In genomic region chr6:25490018-25490865, GRCh38 we compare ENCODE assay signal across 8 cellular contexts.
DNase-seq lines count a peak whose midpoint lies in the region; ATAC-seq, FAIRE-seq and TF ChIP-seq lines count a peak whose summit lies in the region.

No MANE protein-coding gene starts in this region.

- H3K4me1 ChIP-seq in colonic mucosa (peaks cover 3% of the 10 kb centered on the region), HepG2 (ENCODE audit: insufficient read depth, low read length) (no peaks in the 10 kb centered on the region)

- no peak for TF ChIP-seq POLR2A in HepG2 (IDR thresholded peaks at IDR 0.05; ENCODE audit: insufficient read depth in 1 of 2, low read depth in 2 of 2, low read length in 2 of 2)

- 55% methylated on average over 9 of the region's 9 CpGs for WGBS in HepG2 (ENCODE audit: low lambda C conversion rate)

- peak; percentile 47 for ATAC-seq in GM18870 (IDR thresholded peaks at IDR 0.05; ENCODE audit: unreplicated experiment)
- ATAC-seq in HG03439 (IDR thresholded peaks at IDR 0.05; ENCODE audit: unreplicated experiment) = peak; percentile 97
- ATAC-seq in HepG2 = peak; percentile 99

- no peaks in the 10 kb centered on the region for H4K20me1 ChIP-seq in HepG2 (ENCODE audit: insufficient read depth, low read length)

- H2AFZ ChIP-seq in HepG2 (ENCODE audit: low read length) = no peak overlapping the region

- H3K9me3 ChIP-seq in colonic mucosa = no peaks in the 10 kb centered on the region
- no peaks in the 10 kb centered on the region for H3K9me3 ChIP-seq in HepG2 (ENCODE audit: low read length)

- TF ChIP-seq EP300 in HepG2 (IDR thresholded peaks at IDR 0.05; ENCODE audit: low read depth in 2 of 2, low read length in 2 of 2) (no peak), HepG2 (CRISPR knock-in tag; IDR thresholded peaks at IDR 0.05; ENCODE audit: borderline replicate concordance) (no peak)

- intact Hi-C loops in colonic mucosa (cut with DNase I) (loop anchor here (5.0 to 10.0 kb wide), 2 partner anchors 115 to 223 kb away; no protein-coding TSS in a partner anchor), HepG2 (cut with micrococcal nuclease; ENCODE audit: unreplicated experiment) (loop anchor here (1.0 to 2.0 kb wide), 4 partner anchors 113 to 267 kb away; no protein-coding TSS in a partner anchor)

- H3K36me3 ChIP-seq in colonic mucosa (no peaks in the 10 kb centered on the region), HepG2 (replicated peaks in 1 of 2; ENCODE audit: control insufficient read depth in 1 of 2, insufficient read depth in 2 of 2, low read length in 2 of 2) (no peaks in the 10 kb centered on the region)

- CTCF ChIA-PET in HepG2 (lab: Yijun Ruan, JAX; ENCODE audit: low intra/inter-chr PET ratio, low total read pairs) = interaction anchor here (1.1 to 2.9 kb wide), 4 partner anchors 112 to 267 kb away, joined by 6 to 37 read pairs (median 18); partner anchors contain the start of gene CARMIL1

- in situ Hi-C loops in ACHN (cut with HindIII; ENCODE audit: low pct_ligation_motif_present, low pct_unique_long_range_greater_than_20kb, low sequenced_read_pairs) = no loop called here
- in situ Hi-C loops in HepG2 (cut with HindIII; ENCODE audit: extremely low pct_ligation_motif_present, low pct_unique_long_range_greater_than_20kb) = loop anchor here (5.0 kb wide), 1 partner anchor 218 kb away; no protein-coding TSS in a partner anchor

- POLR2A ChIA-PET in HepG2 (lab: Yijun Ruan, JAX) = no interaction called here

- no peaks in the 10 kb centered on the region for H3K79me2 ChIP-seq in HepG2 (ENCODE audit: insufficient read depth, low read length)

- peak; percentile 80 for TF ChIP-seq RAD21 in HepG2 (CRISPR knock-in tag; IDR thresholded peaks at IDR 0.05)

- no TSS peak for BruUV-seq in HepG2 (replicated peaks; lab: Mats Ljungman, UMichigan)

- H3K27me3 ChIP-seq in colonic mucosa (no peaks in the 10 kb centered on the region), HepG2 (ENCODE audit: control insufficient read depth in 1 of 2, insufficient read depth in 2 of 2, low read length in 2 of 2) (no peaks in the 10 kb centered on the region)

- no peak overlapping the region for H3K4me2 ChIP-seq in HepG2 (ENCODE audit: low read depth, low read length)

- peak; percentile 80 for DNase-seq in ACHN
- peak; percentile 91 for DNase-seq in NCI-H510A treated with DMSO at 0.1 percent for 48 hours (lab: John Stamatoyannopoulos, UW)
- peak; percentile 77 for DNase-seq in activated CD4-positive, alpha-beta T cell treated with anti-CD3 and anti-CD28 coated beads for 48 hours
- DNase-seq in colonic mucosa = peak; percentile 86
- peak; percentile 76 for DNase-seq in HepG2 (ENCODE audit: low spot score)
- peak; percentile 23 to 46 (median 37) for DNase-seq in stimulated activated CD4-positive, alpha-beta T cell treated with anti-CD3 and anti-CD28 coated beads, TNF-alpha, amount 100 ng/mL, for 4 hours (ENCODE audit: low read depth in 3 of 3)

- no peak overlapping the region for H3K4me3 ChIP-seq in colonic mucosa
- H3K4me3 ChIP-seq in HepG2 (replicated peaks in 1 of 3; ENCODE audit: insufficient read depth in 1 of 3, low read depth in 2 of 3, low read length in 3 of 3) = no peak overlapping the region

- H3K27ac ChIP-seq in colonic mucosa (no peak overlapping the region), HepG2 (ENCODE audit: extremely low read length, insufficient read depth, low read length) (no peak overlapping the region)

- H3K9ac ChIP-seq in colonic mucosa (ENCODE audit: low read depth in 2 of 2, low read length in 2 of 2) (peak overlapping the region in 1 of 2 donors; percentile 28), HepG2 (ENCODE audit: insufficient read depth, low read depth, low read length) (no peak overlapping the region)

- TF ChIP-seq CTCF in colonic mucosa (IDR thresholded peaks at IDR 0.05) (peak; percentile 81), HepG2 (CRISPR knock-in tag; IDR thresholded peaks at IDR 0.05) (peak; percentile 92)

- peak; percentile 97 for FAIRE-seq in HepG2 (lab: Jason Lieb, UNC)

TF ChIP-seq in HepG2, 621 proteins besides CTCF, POLR2A, EP300 and RAD21 (continues in another document):
- TF ChIP-seq ZNF574 (CRISPR knock-in tag; IDR thresholded peaks at IDR 0.05) (0 out of 2 replicates have a peak, but pooled peaks have one; percentile 23), ZNF136 (CRISPR knock-in tag; IDR thresholded peaks at IDR 0.05; ENCODE audit: low read depth) (0 out of 2 replicates have a peak, but pooled peaks have one; percentile 50), CHD2 (IDR thresholded peaks at IDR 0.05; ENCODE audit: low read depth, low read length) (peak; percentile 23; the same call in 1 of the 2 replicates), GATAD2A (CRISPR knock-in tag; IDR thresholded peaks at IDR 0.05) (0 out of 2 replicates have a peak, but pooled peaks have one; percentile 25), THAP11 (CRISPR knock-in tag; IDR thresholded peaks at IDR 0.05) (0 out of 2 replicates have a peak, but pooled peaks have one; percentile 27), ZMYM4 (CRISPR knock-in tag; IDR thresholded peaks at IDR 0.05) (peak; percentile 45; the same call in 1 of the 2 replicates), ZBTB8A (CRISPR knock-in tag; IDR thresholded peaks at IDR 0.05; ENCODE audit: borderline replicate concordance, low read depth) (no peak), CEBPG (CRISPR knock-in tag; IDR thresholded peaks at IDR 0.05) (0 out of 2 replicates have a peak, but pooled peaks have one; percentile 24), HOXA5 (CRISPR knock-in tag; IDR thresholded peaks at IDR 0.05) (0 out of 2 replicates have a peak, but pooled peaks have one; percentile 44), MTA3 (CRISPR knock-in tag; IDR thresholded peaks at IDR 0.05) (no peak), ZNF75D (CRISPR knock-in tag; IDR thresholded peaks at IDR 0.05; ENCODE audit: borderline replicate concordance) (no peak), ZNF547 (CRISPR knock-in tag; IDR thresholded peaks at IDR 0.05) (0 out of 2 replicates have a peak, but pooled peaks have one; percentile 63), SOX13 (IDR thresholded peaks at IDR 0.05) (no peak), SOX13 (CRISPR knock-in tag; conservative IDR thresholded peaks at IDR 0.05 in 1 of 2, IDR thresholded peaks at IDR 0.05 in 1 of 2) (0 out of 4 replicates have a peak, but pooled peaks of 1 of the 2 experiments have one; percentile 13)
- TF ChIP-seq, protein P1, sequence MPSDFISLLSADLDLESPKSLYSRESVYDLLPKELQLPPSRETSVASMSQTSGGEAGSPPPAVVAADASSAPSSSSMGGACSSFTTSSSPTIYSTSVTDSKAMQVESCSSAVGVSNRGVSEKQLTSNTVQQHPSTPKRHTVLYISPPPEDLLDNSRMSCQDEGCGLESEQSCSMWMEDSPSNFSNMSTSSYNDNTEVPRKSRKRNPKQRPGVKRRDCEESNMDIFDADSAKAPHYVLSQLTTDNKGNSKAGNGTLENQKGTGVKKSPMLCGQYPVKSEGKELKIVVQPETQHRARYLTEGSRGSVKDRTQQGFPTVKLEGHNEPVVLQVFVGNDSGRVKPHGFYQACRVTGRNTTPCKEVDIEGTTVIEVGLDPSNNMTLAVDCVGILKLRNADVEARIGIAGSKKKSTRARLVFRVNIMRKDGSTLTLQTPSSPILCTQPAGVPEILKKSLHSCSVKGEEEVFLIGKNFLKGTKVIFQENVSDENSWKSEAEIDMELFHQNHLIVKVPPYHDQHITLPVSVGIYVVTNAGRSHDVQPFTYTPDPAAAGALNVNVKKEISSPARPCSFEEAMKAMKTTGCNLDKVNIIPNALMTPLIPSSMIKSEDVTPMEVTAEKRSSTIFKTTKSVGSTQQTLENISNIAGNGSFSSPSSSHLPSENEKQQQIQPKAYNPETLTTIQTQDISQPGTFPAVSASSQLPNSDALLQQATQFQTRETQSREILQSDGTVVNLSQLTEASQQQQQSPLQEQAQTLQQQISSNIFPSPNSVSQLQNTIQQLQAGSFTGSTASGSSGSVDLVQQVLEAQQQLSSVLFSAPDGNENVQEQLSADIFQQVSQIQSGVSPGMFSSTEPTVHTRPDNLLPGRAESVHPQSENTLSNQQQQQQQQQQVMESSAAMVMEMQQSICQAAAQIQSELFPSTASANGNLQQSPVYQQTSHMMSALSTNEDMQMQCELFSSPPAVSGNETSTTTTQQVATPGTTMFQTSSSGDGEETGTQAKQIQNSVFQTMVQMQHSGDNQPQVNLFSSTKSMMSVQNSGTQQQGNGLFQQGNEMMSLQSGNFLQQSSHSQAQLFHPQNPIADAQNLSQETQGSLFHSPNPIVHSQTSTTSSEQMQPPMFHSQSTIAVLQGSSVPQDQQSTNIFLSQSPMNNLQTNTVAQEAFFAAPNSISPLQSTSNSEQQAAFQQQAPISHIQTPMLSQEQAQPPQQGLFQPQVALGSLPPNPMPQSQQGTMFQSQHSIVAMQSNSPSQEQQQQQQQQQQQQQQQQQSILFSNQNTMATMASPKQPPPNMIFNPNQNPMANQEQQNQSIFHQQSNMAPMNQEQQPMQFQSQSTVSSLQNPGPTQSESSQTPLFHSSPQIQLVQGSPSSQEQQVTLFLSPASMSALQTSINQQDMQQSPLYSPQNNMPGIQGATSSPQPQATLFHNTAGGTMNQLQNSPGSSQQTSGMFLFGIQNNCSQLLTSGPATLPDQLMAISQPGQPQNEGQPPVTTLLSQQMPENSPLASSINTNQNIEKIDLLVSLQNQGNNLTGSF (CRISPR knock-in tag; IDR thresholded peaks at IDR 0.05) = no peak

Comparison
In these comparisons a context has a peak if more than half of its experiments do, and no peak if none do; other contexts are left out.
1. DNase-seq: peak in every context shown above with its lines; median percentile 91 in NCI-H510A treated with DMSO at 0.1 percent for 48 hours; 86 in colonic mucosa; 80 in ACHN; 77 in activated CD4-positive, alpha-beta T cell treated with anti-CD3 and anti-CD28 coated beads for 48 hours; 76 in HepG2; 37 in stimulated activated CD4-positive, alpha-beta T cell treated with anti-CD3 and anti-CD28 coated beads, TNF-alpha, amount 100 ng/mL, for 4 hours.
2. ATAC-seq: peak in every context shown above with its lines; median percentile 99 in HepG2; 97 in HG03439; 47 in GM18870.